8 cellular contexts compared by ENCODE assay signal in the genomic region with DNA sequence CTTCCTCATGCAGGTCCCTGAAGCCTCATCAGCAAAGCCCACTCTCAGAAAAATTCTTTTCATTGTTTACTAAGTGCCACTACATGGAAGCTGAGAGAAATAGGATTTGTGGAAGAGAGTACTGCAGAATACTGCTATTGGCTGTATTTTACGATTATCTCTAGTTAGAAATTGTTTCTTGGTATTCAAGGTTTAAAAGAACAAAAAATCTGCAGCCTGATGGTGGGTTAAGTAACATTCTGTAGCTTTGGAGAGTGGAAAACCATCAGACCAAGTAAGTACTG. TPM values are rescaled to one million over a fixed set of nuclear protein-coding genes. Genes with fewer than 3 reads are reported as not detected.
A peak's percentile ranks its signal among the peaks of the same experiment; 100 is the strongest.
DNase-seq lines count a peak whose midpoint lies in the region; ATAC-seq, FAIRE-seq and TF ChIP-seq lines count a peak whose summit lies in the region.

No MANE protein-coding gene starts in this region.

- H2BK12ac ChIP-seq in H9 (ENCODE audit: insufficient read length, low read depth, low read length): no peak overlapping the region

- CTCF ChIA-PET in A549 (lab: Yijun Ruan, JAX) (interaction anchor here (0.6 to 1.8 kb wide), 13 partner anchors 8 to 92 kb away, joined by 3 to 6 read pairs (median 4); no protein-coding TSS in a partner anchor), HEK293T (lab: Yijun Ruan, JAX) (no interaction called here)

- no peak overlapping the region for H4K8ac ChIP-seq in H9 (replicated peaks; ENCODE audit: insufficient read length, low read depth, low read length)

- no peaks in the 10 kb centered on the region for H3K23me2 ChIP-seq in H9 (ENCODE audit: insufficient read length, low read depth, low read length, poor library complexity, severe bottlenecking)

- TF ChIP-seq RAD21 in A549 (conservative IDR thresholded peaks at IDR 0.05 in 1 of 2, IDR thresholded peaks at IDR 0.05 in 1 of 2): no peak

- TF ChIP-seq EP300 in A549 (IDR thresholded peaks at IDR 0.05): no peak

- no peaks in the 10 kb centered on the region for H3K79me1 ChIP-seq in H9 (ENCODE audit: insufficient read depth, low read depth, low read length, poor library complexity, severe bottlenecking)

- H3K4me2 ChIP-seq in A549 (peak overlapping the region; percentile 83), H9 (ENCODE audit: insufficient read depth, insufficient read length, low read length) (peak overlapping the region; percentile 8)

- H2BK15ac ChIP-seq in H9 (ENCODE audit: low read depth, low read length): no peak overlapping the region

- H2BK20ac ChIP-seq in H9 (ENCODE audit: low read depth, low read length, poor library complexity, severe bottlenecking): no peak overlapping the region

- intact Hi-C loops in breast epithelium (cut with DNase I; ENCODE audit: low total_unique reads): no loop called here

- POLR2A ChIA-PET in A549 (lab: Yijun Ruan, JAX): no interaction called here
- POLR2A ChIA-PET in HEK293T (lab: Yijun Ruan, JAX): interaction anchor here (0.8 to 1.2 kb wide), 2 partner anchors 27 to 45 kb away, joined by 3 read pairs; a partner anchor contains a TSS

- H3K23ac ChIP-seq in H9 (ENCODE audit: insufficient read length, low read depth, low read length): no peak overlapping the region

- TF ChIP-seq CTCF in A549 (IDR thresholded peaks at IDR 0.05) (peak; percentile 0; the same call in 1 of the 3 replicates), H9 (conservative IDR thresholded peaks at IDR 0.05) (no peak), breast epithelium (IDR thresholded peaks at IDR 0.05) (no peak)

- no peak for FAIRE-seq in A549 (lab: Jason Lieb, UNC)

- H4K20me1 ChIP-seq in H9 (ENCODE audit: control insufficient read depth, insufficient read depth, insufficient read length): no peaks in the 10 kb centered on the region

- H3K14ac ChIP-seq in H9 (ENCODE audit: insufficient read depth, low read length): no peak overlapping the region

- WGBS in A549 (ENCODE audit: missing lambda C conversion rate): 30% methylated on average over 1 of the region's 1 CpG
- WGBS in H9 (ENCODE audit: extremely low coverage, insufficient read length, low lambda C conversion rate): no CpG with 5 or more reads among the region's 1 CpG

- H3K9ac ChIP-seq in H9 (ENCODE audit: extremely low read depth, insufficient read length, low read length) (no peak overlapping the region), muscle layer of colon (ENCODE audit: low read length) (no peak overlapping the region)

- peak overlapping the region; percentile 22 for H3K4me3 ChIP-seq in A549
- peak overlapping the region; percentile 24 to 63 (median 44) for H3K4me3 ChIP-seq in breast epithelium
- H3K4me3 ChIP-seq in muscle layer of colon (ENCODE audit: low read depth in 1 of 2, low read length in 2 of 2): peak overlapping the region; percentile 31 to 56

- H3K56ac ChIP-seq in H9 (ENCODE audit: insufficient read length, low read depth, low read length): no peak overlapping the region

- no peaks in the 10 kb centered on the region for H3K79me2 ChIP-seq in H9 (ENCODE audit: insufficient read depth, low read length)

- no peak overlapping the region for H4K91ac ChIP-seq in H9 (ENCODE audit: insufficient read length, low read depth, low read length)

- H3K4me1 ChIP-seq in A549: peaks cover 12% of the 10 kb centered on the region
- 0 out of 2 replicates have a peak, but pooled peaks cover 2% of the 10 kb centered on the region for H3K4me1 ChIP-seq in H9 (ENCODE audit: insufficient read depth, low read length)
- peaks cover 9% of the 10 kb centered on the region in 2 donors for H3K4me1 ChIP-seq in breast epithelium
- peaks cover 16% of the 10 kb centered on the region for H3K4me1 ChIP-seq in muscle layer of colon (ENCODE audit: insufficient read depth, low read length)

- H3K27me3 ChIP-seq in H9 (ENCODE audit: insufficient read depth, low read length): no peaks in the 10 kb centered on the region
- no peaks in the 10 kb centered on the region for H3K27me3 ChIP-seq in breast epithelium
- H3K27me3 ChIP-seq in muscle layer of colon (ENCODE audit: control insufficient read depth in 1 of 2, insufficient read depth in 2 of 2, low read length in 2 of 2): peaks cover 0 to 12% of the 10 kb centered on the region in 2 donors

- H2AK5ac ChIP-seq in H9 (ENCODE audit: insufficient read length, low read length): no peak overlapping the region

- TF ChIP-seq POLR2A in A549 (IDR thresholded peaks at IDR 0.05; ENCODE audit: low read length) (no peak), breast epithelium (IDR thresholded peaks at IDR 0.05) (no peak)

- ATAC-seq in A549: no peak

- peaks cover 11 to 27% (median 27%) of the 10 kb centered on the region in 3 experiments; a peak in 6 of 7 replicates for H3K36me3 Mint-ChIP-seq in H9 (ENCODE audit: insufficient read depth in 1 of 3, low read depth in 3 of 3)

- H2BK5ac ChIP-seq in H9 (ENCODE audit: insufficient read length, low read length): no peak overlapping the region

- peaks cover 3% of the 10 kb centered on the region; the same call in 1 of the 2 replicates for H3K27me3 Mint-ChIP-seq in H9 (ENCODE audit: low read depth)

- DNase-seq in A549 (ENCODE audit: low read depth in 1 of 2, low spot score in 1 of 2) (no peak), H9 (no peak), breast epithelium (ENCODE audit: low spot score in 2 of 2) (no peak), AG20443 (ENCODE audit: low spot score) (no peak), NCI-H510A (lab: John Stamatoyannopoulos, UW) (no peak), HEK293T (ENCODE audit: extremely low spot score) (no peak), SHP77 (lab: John Stamatoyannopoulos, UW) (no peak)

- no peak overlapping the region for H3K18ac ChIP-seq in H9 (ENCODE audit: insufficient read length, low read depth, low read length)

- no peak overlapping the region for H3K4ac ChIP-seq in H9 (ENCODE audit: low read depth, low read length)

- no peaks in the 10 kb centered on the region for H3K9me3 ChIP-seq in A549
- H3K9me3 ChIP-seq in H9 (ENCODE audit: control insufficient read depth, low read depth, low read length): no peaks in the 10 kb centered on the region
- H3K9me3 ChIP-seq in breast epithelium: no peaks in the 10 kb centered on the region
- no peaks in the 10 kb centered on the region for H3K9me3 ChIP-seq in muscle layer of colon (ENCODE audit: low read length)

- peaks cover 10% of the 10 kb centered on the region for H3K36me3 ChIP-seq in breast epithelium
- peaks cover 21% of the 10 kb centered on the region for H3K36me3 ChIP-seq in muscle layer of colon (ENCODE audit: insufficient read depth, low read length)

- peak overlapping the region; percentile 54 to 67 for H3K4me3 Mint-ChIP-seq in H9

- H3K27ac Mint-ChIP-seq in H9: no peak overlapping the region

- H4K5ac ChIP-seq in H9 (ENCODE audit: insufficient read length, low read depth, low read length): no peak overlapping the region

- no peak overlapping the region for H2AFZ ChIP-seq in H9 (ENCODE audit: low read length)

- H3K4me1 Mint-ChIP-seq in H9: peaks cover 13 to 21% of the 10 kb centered on the region in 2 experiments

- peak overlapping the region; percentile 51 to 79; a peak in 5 of 6 replicates for H3K27ac ChIP-seq in A549
- no peak overlapping the region for H3K27ac ChIP-seq in H9 (ENCODE audit: insufficient read length, low read depth, low read length)
- peak overlapping the region in 1 of 2 donors; percentile 14 for H3K27ac ChIP-seq in breast epithelium
- H3K27ac ChIP-seq in muscle layer of colon (ENCODE audit: low read depth, low read length): peak overlapping the region; percentile 4

- no peak overlapping the region for H2BK120ac ChIP-seq in H9 (ENCODE audit: low read depth, low read length, poor library complexity, severe bottlenecking)

- H3T11ph ChIP-seq in H9 (ENCODE audit: low read length): no peak overlapping the region

- no peaks in the 10 kb centered on the region for H3K9me3 Mint-ChIP-seq in H9

TF ChIP-seq in A549, 52 proteins besides CTCF, POLR2A, EP300 and RAD21 (continues in another document):
- TF ChIP-seq ZNF302 (CRISPR knock-in tag; IDR thresholded peaks at IDR 0.05) (no peak), TFCP2L1 (CRISPR knock-in tag; IDR thresholded peaks at IDR 0.05) (no peak), NPAS2 (CRISPR knock-in tag; IDR thresholded peaks at IDR 0.05; ENCODE audit: borderline replicate concordance) (no peak), FOXS1 (CRISPR knock-in tag; IDR thresholded peaks at IDR 0.05) (no peak), SMC3 (IDR thresholded peaks at IDR 0.05) (no peak), RNF2 (IDR thresholded peaks at IDR 0.05; ENCODE audit: borderline replicate concordance, low read depth) (no peak), CEBPB (IDR thresholded peaks at IDR 0.05) (no peak)

TF ChIP-seq in HEK293T, 16 proteins besides CTCF, POLR2A, EP300 and RAD21:
- TF ChIP-seq BHLHE40 (IDR thresholded peaks at IDR 0.05; ENCODE audit: borderline replicate concordance) (no peak), TARDBP (IDR thresholded peaks at IDR 0.05) (no peak), FOXK2 (IDR thresholded peaks at IDR 0.05) (no peak), NFRKB (IDR thresholded peaks at IDR 0.05) (no peak), LEF1 (IDR thresholded peaks at IDR 0.05; ENCODE audit: borderline replicate concordance) (no peak), ARNT (IDR thresholded peaks at IDR 0.05) (no peak), FOXM1 (IDR thresholded peaks at IDR 0.05; ENCODE audit: borderline replicate concordance) (no peak), ZNF384 (IDR thresholded peaks at IDR 0.05) (no peak)

RNA-seq across cellular contexts. Expression of a gene that starts 27.3 kb away (rescaled TPM):
- polyA plus RNA-seq in A549 (2011; rRNA removed): 97.6 and 99.4 TPM in 2 replicates
- 49.3 and 65.6 TPM in 2 replicates for polyA plus RNA-seq in A549 (2012; cell fraction: cytosol; rRNA removed)
- 52.1 and 60.9 TPM in 2 replicates for polyA plus RNA-seq in A549 (2012; cell fraction: nucleus; rRNA removed)
- polyA plus RNA-seq in A549 (2017; fragmentation: RNase III; extraction: RNeasy Plus Mini Kit Qiagen cat#74134 plus additional on column Dnase treatment): 93.2 to 103 TPM (median 98.7 TPM) in 3 replicates
- 51.4 and 52.1 TPM in 2 replicates for polyA minus RNA-seq in A549 (2011; rRNA and poly(A)+ RNA removed)
- total RNA-seq in H9 (2021): 107 and 112 TPM in 2 replicates
- 100 to 1,000 TPM; 187 to 351 (median 272) TPM for total RNA-seq in breast epithelium

RNA-seq across cellular contexts. Expression of a gene that starts 28.3 kb away (rescaled TPM):
- polyA plus RNA-seq in A549 (2011; rRNA removed): 77.7 and 110 TPM in 2 replicates
- 74.6 and 79.7 TPM in 2 replicates for polyA plus RNA-seq in A549 (2012; cell fraction: cytosol; rRNA removed)
- 24.9 and 31.6 TPM in 2 replicates for polyA plus RNA-seq in A549 (2012; cell fraction: nucleus; rRNA removed)
- polyA plus RNA-seq in A549 (2017; fragmentation: RNase III; extraction: RNeasy Plus Mini Kit Qiagen cat#74134 plus additional on column Dnase treatment): 69.2 to 79.4 TPM (median 78.4 TPM) in 3 replicates
- 43.1 and 45.5 TPM in 2 replicates for polyA minus RNA-seq in A549 (2011; rRNA and poly(A)+ RNA removed)
- 82.9 and 85.7 TPM in 2 replicates for total RNA-seq in H9 (2021)
- 10 to 100 TPM; 64.2 to 64.8 (median 64.4) TPM for total RNA-seq in breast epithelium

RNA-seq across cellular contexts. Expression of a gene that starts 44.5 kb away (rescaled TPM):
- 65.8 and 68.2 TPM in 2 replicates for polyA plus RNA-seq in A549 (2011; rRNA removed)
- polyA plus RNA-seq in A549 (2012; cell fraction: cytosol; rRNA removed): 71.8 and 80.2 TPM in 2 replicates
- polyA plus RNA-seq in A549 (2012; cell fraction: nucleus; rRNA removed): 86.6 and 92.2 TPM in 2 replicates
- 56.9 to 63.5 TPM (median 62.7 TPM) in 3 replicates for polyA plus RNA-seq in A549 (2017; fragmentation: RNase III; extraction: RNeasy Plus Mini Kit Qiagen cat#74134 plus additional on column Dnase treatment)
- polyA minus RNA-seq in A549 (2011; rRNA and poly(A)+ RNA removed): 46.7 and 58.9 TPM in 2 replicates
- total RNA-seq in H9 (2021): 106 and 121 TPM in 2 replicates
- 100 to 1,000 TPM in 1 of 3 donors, 10 to 100 TPM in 2; 84.8 to 128 (median 99.2) TPM for total RNA-seq in breast epithelium
